ENCODE assay signal across 30 cellular contexts in genomic region chr7:97982647-97983046, GRCh38. TPM values are rescaled to one million over a fixed set of nuclear protein-coding genes. Genes with fewer than 3 reads are reported as not detected.
A peak's percentile ranks its signal among the peaks of the same experiment; 100 is the strongest.
DNase-seq lines count a peak whose midpoint lies in the region; ATAC-seq, FAIRE-seq and TF ChIP-seq lines count a peak whose summit lies in the region.
"Had no signal": no experiment of that assay in that cellular context is flagged by ENCODE, and none has a peak within 500 bp of the region (broad histone marks: within the 10 kb centered on the region; RNA-seq: fewer than 3 reads in every experiment).

No MANE protein-coding gene starts in this region.

- no peaks in the 10 kb centered on the region for H3K9me3 ChIP-seq in vagina
- H3K9me3 ChIP-seq: BLaER1, esophagus muscularis mucosa, gastrocnemius medialis, MG63, mucosa of descending colon, upper lobe of left lung had no signal

- no peaks in the 10 kb centered on the region for H4K20me1 ChIP-seq in GM23338 (replicated peaks; ENCODE audit: insufficient read depth)
- H4K20me1 ChIP-seq: BLaER1 had no signal

- CTCF ChIA-PET in activated CD4-positive, alpha-beta memory T cell treated with anti-CD3 and anti-CD28 coated beads, Interleukin-2, amount 10 ng/mL, durations not matched to agents 7 days and 5 days (lab: Charles Lee): interaction anchor here (1.2 kb wide), 1 partner anchor 186 kb away, joined by 3 read pairs; no protein-coding TSS in a partner anchor

- H3K36me3 Mint-ChIP-seq in GM23338 (ENCODE audit: low read depth): no peaks in the 10 kb centered on the region
- no peaks in the 10 kb centered on the region for H3K36me3 Mint-ChIP-seq in activated CD4-positive, alpha-beta memory T cell treated with anti-CD3 and anti-CD28 coated beads, Interleukin-2, amount 10 ng/mL, durations not matched to agents 7 days and 5 days (ENCODE audit: low read depth)
- H3K36me3 Mint-ChIP-seq: stimulated activated effector memory CD8-positive, alpha-beta T cell treated with anti-CD3 and anti-CD28 coated beads, Interleukin-12 subunit alpha, Interleukin-12 subunit beta, amount 100 ng/mL, for 72 hours had no signal

- 0 out of 2 replicates have a peak overlapping the region, but pooled peaks have one; percentile 7 for H2AFZ ChIP-seq in GM23338

- no peaks in the 10 kb centered on the region for H3F3A ChIP-seq in GM23338 (replicated peaks; ENCODE audit: low read depth)

- intact Hi-C loops in vagina (cut with DNase I): no loop called here

- H3K27ac Mint-ChIP-seq in GM23338: no peak overlapping the region
- H3K27ac Mint-ChIP-seq in activated CD4-positive, alpha-beta memory T cell treated with anti-CD3 and anti-CD28 coated beads, Interleukin-2, amount 10 ng/mL, durations not matched to agents 7 days and 5 days: no peak overlapping the region
- H3K27ac Mint-ChIP-seq: activated naive CD4-positive, alpha-beta T cell treated with anti-CD3 and anti-CD28 coated beads for 36 hours; nephron; stimulated activated effector memory CD8-positive, alpha-beta T cell treated with anti-CD3 and anti-CD28 coated beads, Interleukin-12 subunit alpha, Interleukin-12 subunit beta, amount 100 ng/mL, for 72 hours had no signal

- H3K36me3 ChIP-seq in GM23338 (ENCODE audit: insufficient read depth) (no peaks in the 10 kb centered on the region), bronchial epithelial cell (ENCODE audit: control insufficient read depth, insufficient read depth, low read length) (no peaks in the 10 kb centered on the region), vagina (no peaks in the 10 kb centered on the region)
- H3K36me3 ChIP-seq: BLaER1, brain microvascular endothelial cell, esophagus muscularis mucosa, gastrocnemius medialis, MG63, upper lobe of left lung had no signal

- H3K4me3 Mint-ChIP-seq in GM23338: no peak overlapping the region
- H3K4me3 Mint-ChIP-seq in activated CD4-positive, alpha-beta memory T cell treated with anti-CD3 and anti-CD28 coated beads, Interleukin-2, amount 10 ng/mL, durations not matched to agents 7 days and 5 days: no peak overlapping the region
- H3K4me3 Mint-ChIP-seq: activated naive CD4-positive, alpha-beta T cell treated with anti-CD3 and anti-CD28 coated beads for 36 hours; nephron; stimulated activated effector memory CD8-positive, alpha-beta T cell treated with anti-CD3 and anti-CD28 coated beads, Interleukin-12 subunit alpha, Interleukin-12 subunit beta, amount 100 ng/mL, for 72 hours had no signal

- H3K27me3 ChIP-seq in GM23338 (ENCODE audit: insufficient read depth): no peaks in the 10 kb centered on the region
- no peaks in the 10 kb centered on the region for H3K27me3 ChIP-seq in bronchial epithelial cell (ENCODE audit: control insufficient read depth, insufficient read depth, low read length)
- no peaks in the 10 kb centered on the region for H3K27me3 ChIP-seq in vagina
- H3K27me3 ChIP-seq: BLaER1, brain microvascular endothelial cell, gastrocnemius medialis, MG63, upper lobe of left lung had no signal

- H3K4me1 ChIP-seq in GM23338 (ENCODE audit: insufficient read depth) (no peaks in the 10 kb centered on the region), vagina (no peaks in the 10 kb centered on the region)
- H3K4me1 ChIP-seq: BLaER1, esophagus muscularis mucosa, gastrocnemius medialis, upper lobe of left lung had no signal

- H3K27me3 Mint-ChIP-seq in GM23338 (ENCODE audit: insufficient read depth, low read depth, poor library complexity): no peaks in the 10 kb centered on the region
- no peaks in the 10 kb centered on the region for H3K27me3 Mint-ChIP-seq in activated CD4-positive, alpha-beta memory T cell treated with anti-CD3 and anti-CD28 coated beads, Interleukin-2, amount 10 ng/mL, durations not matched to agents 7 days and 5 days

- ATAC-seq in GM23338: peak; percentile 83
- ATAC-seq: gastrocnemius medialis; mucosa of descending colon; stimulated activated effector memory CD8-positive, alpha-beta T cell treated with anti-CD3 and anti-CD28 coated beads, Interleukin-12 subunit alpha, Interleukin-12 subunit beta, amount 100 ng/mL, for 72 hours had no signal

- no peak for TF ChIP-seq CTCF in GM23338 (conservative IDR thresholded peaks at IDR 0.05; ENCODE audit: low read depth in 2 of 2)
- no peak for TF ChIP-seq CTCF in bronchial epithelial cell (IDR thresholded peaks at IDR 0.05; ENCODE audit: insufficient read depth, low read length, severe bottlenecking)
- TF ChIP-seq CTCF in GM20000 (IDR thresholded peaks at IDR 0.05; ENCODE audit: extremely low read depth, missing control alignments): no peak
- TF ChIP-seq CTCF in vagina (IDR thresholded peaks at IDR 0.05): no peak

- no peaks in the 10 kb centered on the region for H3K79me2 ChIP-seq in GM23338 (replicated peaks; ENCODE audit: insufficient read depth)

- H3K4me1 Mint-ChIP-seq in GM23338: peaks cover 5% of the 10 kb centered on the region; the same call in 1 of the 3 replicates
- H3K4me1 Mint-ChIP-seq in activated CD4-positive, alpha-beta memory T cell treated with anti-CD3 and anti-CD28 coated beads, Interleukin-2, amount 10 ng/mL, durations not matched to agents 7 days and 5 days: no peaks in the 10 kb centered on the region
- H3K4me1 Mint-ChIP-seq: nephron; stimulated activated effector memory CD8-positive, alpha-beta T cell treated with anti-CD3 and anti-CD28 coated beads, Interleukin-12 subunit alpha, Interleukin-12 subunit beta, amount 100 ng/mL, for 72 hours had no signal

- peak; percentile 3 for DNase-seq in COLO668 (lab: John Stamatoyannopoulos, UW; ENCODE audit: unreplicated experiment)
- peak; percentile 41 for DNase-seq in GM23338 (ENCODE audit: low spot score)
- peak; percentile 96 for DNase-seq in NCI-H2107 treated with DMSO at 0.1 percent for 48 hours (lab: John Stamatoyannopoulos, UW; ENCODE audit: unreplicated experiment)
- DNase-seq in bronchial epithelial cell (ENCODE audit: low read depth): peak; percentile 12
- DNase-seq in GM20000 (ENCODE audit: low spot score): no peak
- DNase-seq in vagina (ENCODE audit: extremely low spot score in 2 of 2): no peak
- DNase-seq in NOMO-1 treated with dmso at 0.1 percent for 144 hours (lab: John Stamatoyannopoulos, UW; ENCODE audit: unreplicated experiment): no peak
- DNase-seq in activated CD4-positive, alpha-beta memory T cell treated with anti-CD3 and anti-CD28 coated beads, Interleukin-2, amount 10 ng/mL, durations not matched to agents 7 days and 5 days: no peak
- DNase-seq: ACHN; activated CD4-positive, alpha-beta T cell treated with anti-CD3 and anti-CD28 coated beads for 48 hours; activated naive CD4-positive, alpha-beta T cell treated with anti-CD3 and anti-CD28 coated beads for 36 hours; activated T-cell treated with anti-CD3 and anti-CD28 coated beads, Interleukin-2, amount 50 U/mL, for 48 hours; brain microvascular endothelial cell; effector CD4-positive, alpha-beta T cell; gastrocnemius medialis; hypothalamus; islet precursor cell; MG63; mucosa of descending colon; NCI-H1930; NCI-H748 treated with DMSO at 0.1 percent for 48 hours; substantia nigra had no signal

- no peak overlapping the region for H3K4me2 ChIP-seq in GM23338
- H3K4me2 ChIP-seq: BLaER1 had no signal

- no peak for FAIRE-seq in bronchial epithelial cell (lab: Jason Lieb, UNC)

- H3K27ac ChIP-seq in GM23338 (ENCODE audit: low read depth) (no peak overlapping the region), vagina (no peak overlapping the region)
- H3K27ac ChIP-seq: BLaER1, brain microvascular endothelial cell, esophagus muscularis mucosa, gastrocnemius medialis, upper lobe of left lung had no signal

- H3K4me3 ChIP-seq in GM23338 (no peak overlapping the region), bronchial epithelial cell (ENCODE audit: low read depth, low read length) (no peak overlapping the region), vagina (no peak overlapping the region)
- H3K4me3 ChIP-seq: BLaER1, esophagus muscularis mucosa, gastrocnemius medialis, MG63, mucosa of descending colon, upper lobe of left lung had no signal

- H3K9me2 ChIP-seq in GM23338 (ENCODE audit: insufficient read depth): no peaks in the 10 kb centered on the region

- no peak for TF ChIP-seq POLR2A in vagina (IDR thresholded peaks at IDR 0.05)

- POLR2A ChIA-PET in activated CD4-positive, alpha-beta memory T cell treated with anti-CD3 and anti-CD28 coated beads, Interleukin-2, amount 10 ng/mL, durations not matched to agents 7 days and 5 days (lab: Charles Lee): no interaction called here

- H3K9me3 Mint-ChIP-seq in GM23338: no peaks in the 10 kb centered on the region; the same call in 2 of the 3 replicates
- no peaks in the 10 kb centered on the region for H3K9me3 Mint-ChIP-seq in activated CD4-positive, alpha-beta memory T cell treated with anti-CD3 and anti-CD28 coated beads, Interleukin-2, amount 10 ng/mL, durations not matched to agents 7 days and 5 days
- H3K9me3 Mint-ChIP-seq: activated naive CD4-positive, alpha-beta T cell treated with anti-CD3 and anti-CD28 coated beads for 36 hours; nephron; stimulated activated effector memory CD8-positive, alpha-beta T cell treated with anti-CD3 and anti-CD28 coated beads, Interleukin-12 subunit alpha, Interleukin-12 subunit beta, amount 100 ng/mL, for 72 hours had no signal

RNA-seq across cellular contexts. Expression of gene OCM2, which starts 7.3 kb away (rescaled TPM):
- total RNA-seq in GM23338 (2014; rRNA removed; shearing (Covaris generic)): not detected in 2 replicates
- polyA plus RNA-seq in GM23338 (2016; fragmentation: Nextera tagmentation; extraction: Ambion mirVana): not detected in 2 replicates
- not detected in 2 replicates for total RNA-seq in bronchial epithelial cell
- not detected for total RNA-seq in vagina
- not detected for total RNA-seq in activated CD4-positive, alpha-beta memory T cell treated with anti-CD3 and anti-CD28 coated beads, Interleukin-2, amount 10 ng/mL, durations not matched to agents 7 days and 5 days
- total RNA-seq: activated naive CD4-positive, alpha-beta T cell treated with anti-CD3 and anti-CD28 coated beads for 36 hours; esophagus muscularis mucosa; gastrocnemius medialis; liver; mucosa of descending colon; osteocyte; T-helper 2 cell treated with Interferon-gamma antibody and Interleukin-4, amounts not matched to agents 100 ng/mL and 5 ng/mL, for 36 hours; upper lobe of left lung had no signal
- polyA plus RNA-seq: liver had no signal

Comparison
In these comparisons a context has a peak if more than half of its experiments do, and no peak if none do; other contexts are left out.
1. DNase-seq: peak in COLO668 (single experiment), GM23338 (single experiment), NCI-H2107 treated with DMSO at 0.1 percent for 48 hours (single experiment) and bronchial epithelial cell (single experiment); none in GM20000 (single experiment), vagina (0 of 2), NOMO-1 treated with dmso at 0.1 percent for 144 hours (single experiment) and activated CD4-positive, alpha-beta memory T cell treated with anti-CD3 and anti-CD28 coated beads, Interleukin-2, amount 10 ng/mL, durations not matched to agents 7 days and 5 days (single experiment).